Comparison of ENCODE assay signal across 18 cellular contexts in the genomic region with DNA sequence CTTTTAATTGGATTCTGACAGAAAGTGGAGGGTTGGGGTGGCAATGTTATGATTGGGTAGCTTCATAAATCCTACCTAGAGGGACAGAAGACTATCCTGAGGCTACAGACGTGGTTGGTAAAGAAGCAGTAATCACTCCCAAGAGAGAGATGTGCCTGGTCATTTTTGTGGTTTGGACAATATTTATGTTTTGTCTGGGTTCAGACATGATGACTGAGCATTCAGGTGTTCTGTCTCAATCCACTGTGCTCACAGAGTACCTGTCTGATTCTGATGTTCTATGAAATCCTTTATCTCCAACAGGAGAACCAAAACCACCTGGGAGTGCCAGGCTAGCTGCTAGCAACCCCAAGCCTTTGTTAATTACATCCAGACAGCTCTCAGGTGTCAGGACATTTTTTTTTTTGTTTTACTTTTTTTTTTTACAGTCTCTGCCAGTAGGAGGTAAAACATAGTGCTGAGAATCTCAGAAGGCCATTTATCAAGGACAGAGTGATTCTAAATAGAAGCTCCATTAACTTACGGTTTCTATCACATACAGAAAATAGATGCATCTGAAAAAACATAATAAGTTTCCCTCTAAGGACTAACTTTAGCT. TPM values are rescaled to one million over a fixed set of nuclear protein-coding genes. Genes with fewer than 3 reads are reported as not detected.
DNase-seq lines count a peak whose midpoint lies in the region; ATAC-seq, FAIRE-seq and TF ChIP-seq lines count a peak whose summit lies in the region.
"Had no signal": no experiment of that assay in that cellular context is flagged by ENCODE, and none has a peak within 500 bp of the region (broad histone marks: within the 10 kb centered on the region; RNA-seq: fewer than 3 reads in every experiment).

No MANE protein-coding gene starts in this region.

- H4K20me1 ChIP-seq in GM12878 (ENCODE audit: control insufficient read depth, insufficient read depth) = no peaks in the 10 kb centered on the region

- in situ Hi-C loops in GM12878 (cut with MboI) = loop anchor here (5.0 kb wide), 1 partner anchor 107 kb away; the partner anchor contains the start of gene HLA-DQA2

- RAD21 ChIA-PET in GM12878 (lab: Charles Lee; ENCODE audit: unreplicated experiment) = interaction anchor here (0.6 to 9.3 kb wide), 14 partner anchors 13 to 203 kb away, joined by 3 to 102 read pairs (median 5); partner anchors contain the start of genes HLA-DQB1 and HLA-DRA

- CTCF ChIA-PET in HEK293 (lab: Yijun Ruan, JAX) = interaction anchor here (0.7 to 8.5 kb wide), 13 partner anchors 13 to 390 kb away, joined by 3 to 101 read pairs (median 4); partner anchors contain the start of genes HLA-DQB1 and TAP2
- CTCF ChIA-PET in GM12878 (lab: Yijun Ruan, JAX) = interaction anchor here (0.9 to 1.7 kb wide), 6 partner anchors 13 to 77 kb away, joined by 3 to 12 read pairs (median 3); partner anchors contain the start of gene HLA-DQB1

- SMC1A ChIA-PET in GM12878 (lab: Charles Lee; ENCODE audit: uncharacterized antibody, unreplicated experiment) = interaction anchor here (0.6 to 11.4 kb wide), 15 partner anchors 8 to 310 kb away, joined by 3 to 124 read pairs (median 6); partner anchors contain the start of genes HLA-DQB1 and HLA-DRA

- 15% methylated on average over 2 of the region's 2 CpGs for WGBS in GM12878 (ENCODE audit: insufficient coverage, insufficient replicate concordance, low lambda C conversion rate, missing lambda C conversion rate)
- no CpG with 5 or more reads among the region's 2 CpGs for WGBS in mesendoderm (ENCODE audit: extremely low coverage, insufficient coverage, low lambda C conversion rate)

- peak overlapping the region; percentile 2; the same call in 1 of the 2 replicates for H3K9ac ChIP-seq in GM12878 (ENCODE audit: control insufficient read depth, insufficient read depth, low read length)
- H3K9ac ChIP-seq in mesendoderm (ENCODE audit: low read length) = no peak overlapping the region

- H3K36me3 ChIP-seq in HEK293 (ENCODE audit: control insufficient read depth in 2 of 2, insufficient read depth in 1 of 2, low read length in 2 of 2) (no peaks in the 10 kb centered on the region), GM12878 (ENCODE audit: control insufficient read depth in 2 of 2, insufficient read depth in 2 of 2, low read length in 1 of 2) (no peaks in the 10 kb centered on the region), mesendoderm (ENCODE audit: control insufficient read depth, insufficient read depth, low read length) (no peaks in the 10 kb centered on the region)

- no peak overlapping the region for H3K56ac ChIP-seq in mesendoderm (ENCODE audit: low read length)

- H2BK120ac ChIP-seq in mesendoderm (ENCODE audit: low read depth, low read length) = no peak overlapping the region

- H3K4me1 ChIP-seq in HEK293 (ENCODE audit: control insufficient read depth, insufficient read depth, low read length) (peaks cover 17% of the 10 kb centered on the region), GM12878 (ENCODE audit: control insufficient read depth, insufficient read depth, low read length) (peaks cover 8% of the 10 kb centered on the region; the same call in 1 of the 2 replicates), mesendoderm (ENCODE audit: control insufficient read depth, low read depth, low read length) (no peaks in the 10 kb centered on the region)

- H3K18ac ChIP-seq in mesendoderm (ENCODE audit: low read length) = no peak overlapping the region

- TF ChIP-seq EP300 in GM12878 (IDR thresholded peaks at IDR 0.05; ENCODE audit: borderline replicate concordance in 1 of 2, control insufficient read depth in 1 of 2, low read depth in 2 of 2, low read length in 2 of 2) = no peak

- H3K79me1 ChIP-seq in mesendoderm (ENCODE audit: low read length) = no peaks in the 10 kb centered on the region

- no peak for FAIRE-seq in GM12878 (lab: Jason Lieb, UNC)
- FAIRE-seq: D721Med had no signal

- H3K79me2 ChIP-seq in GM12878 (ENCODE audit: control insufficient read depth, insufficient read depth, low read length) (peaks cover 39% of the 10 kb centered on the region), mesendoderm (ENCODE audit: control insufficient read depth, insufficient read depth, low read length) (no peaks in the 10 kb centered on the region)

- H3K4ac ChIP-seq in mesendoderm (ENCODE audit: low read depth, low read length) = no peak overlapping the region

- BruUV-seq in GM12878 (replicated peaks; lab: Mats Ljungman, UMichigan) = no TSS peak

- H4K8ac ChIP-seq in mesendoderm (ENCODE audit: low read depth, low read length) = no peak overlapping the region

- no peak overlapping the region for H2BK15ac ChIP-seq in mesendoderm (replicated peaks; ENCODE audit: low read depth)

- POLR2A ChIA-PET in HEK293 (lab: Yijun Ruan, JAX) (interaction anchor here (0.9 to 1.5 kb wide), 3 partner anchors 21 to 808 kb away, joined by 3 to 7 read pairs (median 6); partner anchors contain the start of gene HSPA1B), GM12878 (lab: Charles Lee) (interaction anchor here (0.6 to 10.8 kb wide), 18 partner anchors 12 to 507 kb away, joined by 3 to 168 read pairs (median 4); partner anchors contain the start of genes HLA-DQB1, HLA-DRA and HLA-DRB1)

- H2AK5ac ChIP-seq in mesendoderm (ENCODE audit: low read length) = no peak overlapping the region

- H3K23ac ChIP-seq in mesendoderm (ENCODE audit: low read length) = no peak overlapping the region

- peak; percentile 13 for ATAC-seq in GM12878
- ATAC-seq in activated CD4-positive, CD25-positive, alpha-beta regulatory T cell treated with anti-CD3 and anti-CD28 coated beads, Interleukin-2, amount 50 U/mL, for 24 hours = no peak

- DNase-seq in GM12878 (ENCODE audit: low read depth, low spot score) = no peak
- peak; percentile 41 for DNase-seq in mesendoderm
- no peak for DNase-seq in GM03348 (ENCODE audit: low spot score)
- no peak for DNase-seq in activated CD4-positive, alpha-beta T cell treated with anti-CD3 and anti-CD28 coated beads, Interleukin-2, amount 50 U/mL, for 4 hours
- DNase-seq: AML-193; CD4-positive, CD25-positive, alpha-beta regulatory T cell; DND-41; GF-D8; NCI-H1048; NCI-H146; NCI-H226; NCI-H526; PC-9 had no signal

- no peak for TF ChIP-seq POLR2A in GM12878 (IDR thresholded peaks at IDR 0.05; ENCODE audit: low read depth, low read length)

- H3K27ac ChIP-seq in HEK293 (ENCODE audit: extremely low read depth, low read depth, low read length) = peak overlapping the region; percentile 28; the same call in 1 of the 2 replicates
- H3K27ac ChIP-seq in GM12878 (ENCODE audit: control insufficient read depth, insufficient read depth) = peak overlapping the region; percentile 95
- no peak overlapping the region for H3K27ac ChIP-seq in mesendoderm (ENCODE audit: low read depth, low read length)
- H3K27ac ChIP-seq: PC-9 had no signal

- H3K4me3 ChIP-seq in GM08714 (ENCODE audit: low read length) (peak overlapping the region; percentile 33; the same call in 1 of the 2 replicates), HEK293 (ENCODE audit: low read depth, low read length) (no peak overlapping the region), GM12878 (no peak overlapping the region), mesendoderm (ENCODE audit: low read length) (no peak overlapping the region)
- H3K4me3 ChIP-seq: PC-9 had no signal

- no peak for TF ChIP-seq CTCF in HEK293 (tag by site-specific recombination; IDR thresholded peaks at IDR 0.05)
- TF ChIP-seq CTCF in GM12878 (IDR thresholded peaks at IDR 0.05 in 2 of 3, conservative IDR thresholded peaks at IDR 0.05 in 1 of 3; ENCODE audit: control insufficient read depth in 2 of 3, extremely low read depth in 1 of 3, insufficient read depth in 1 of 3, low read depth in 3 of 3, low read length in 3 of 3) = no peak

- no peak overlapping the region for H4K5ac ChIP-seq in mesendoderm (ENCODE audit: low read length)

- H2AFZ ChIP-seq in GM12878 (ENCODE audit: control insufficient read depth, low read depth, low read length) = no peak overlapping the region
- H2AFZ ChIP-seq: PC-9 had no signal

- H3K9me3 ChIP-seq in HEK293 (ENCODE audit: control insufficient read depth, insufficient read depth, low read depth, low read length) (no peaks in the 10 kb centered on the region), GM12878 (replicated peaks; ENCODE audit: control insufficient read depth, insufficient read depth, low read length) (no peaks in the 10 kb centered on the region)

- intact Hi-C loops in GM12878 (cut with micrococcal nuclease; ENCODE audit: unreplicated experiment) = loop anchor here (2.0 to 5.0 kb wide), 5 partner anchors 13 to 198 kb away; partner anchors contain the start of genes HLA-DRA and HLA-DRB1

- H3K4me2 ChIP-seq in GM12878 (ENCODE audit: control insufficient read depth, insufficient read depth) = 0 out of 2 replicates have a peak overlapping the region, but pooled peaks have one; percentile 35
- no peak overlapping the region for H3K4me2 ChIP-seq in mesendoderm (ENCODE audit: low read length)
- H3K4me2 ChIP-seq: PC-9 had no signal

- H2BK5ac ChIP-seq in mesendoderm (ENCODE audit: low read length) = no peak overlapping the region

- no peak for TF ChIP-seq RAD21 in GM12878 (IDR thresholded peaks at IDR 0.05; ENCODE audit: insufficient read depth, low read depth, low read length)

- no peaks in the 10 kb centered on the region for H3K27me3 ChIP-seq in GM12878 (replicated peaks in 1 of 2; ENCODE audit: control insufficient read depth in 2 of 2, insufficient read depth in 2 of 2, low read length in 1 of 2)
- H3K27me3 ChIP-seq in mesendoderm (ENCODE audit: insufficient read depth, low read length, poor library complexity) = no peaks in the 10 kb centered on the region

RNA-seq across cellular contexts. Expression of gene HLA-DQA1, which starts 1.6 kb away (rescaled TPM):
- total RNA-seq in GM12878 (2013; cell fraction: nucleolus; rRNA removed) = 554 and 568 TPM in 2 replicates
- total RNA-seq in GM12878 (2014; rRNA removed) (395 and 433 TPM in 2 replicates), GM12878 (2014; rRNA removed; fragmentation: Illumina TruSeq; extraction: Trizol) (498 and 529 TPM in 2 replicates), GM12878 (2021) (664 and 712 TPM in 2 replicates)
- polyA plus RNA-seq in GM12878 (2011; ENCODE audit: low read depth) = 695 TPM
- polyA plus RNA-seq in GM12878 (2011; rRNA removed) (1,353 and 1,769 TPM in 2 replicates), GM12878 (2014; fragmentation: Illumina TruSeq; extraction: Trizol) (792 and 799 TPM in 2 replicates), GM12878 (2014; fragmentation: Nextera tagmentation; extraction: Ambion mirVana) (100 to 1,000 TPM; 327 to 423 TPM), GM12878 (2014; rRNA removed) (515 and 552 TPM in 2 replicates), GM12878 (2016; fragmentation: Nextera tagmentation; extraction: Ambion mirVana) (100 to 1,000 TPM; 289 to 291 TPM)
- polyA plus RNA-seq in GM12878 (2011; cell fraction: cytosol; rRNA removed) = 1,120 and 1,165 TPM in 2 replicates
- 377 and 747 TPM in 2 replicates for polyA plus RNA-seq in GM12878 (2011; cell fraction: nucleus; rRNA removed)
- 836 and 943 TPM in 2 replicates for polyA plus RNA-seq in GM12878 (2012)
- 1,376 and 1,606 TPM in 2 replicates for polyA minus RNA-seq in GM12878 (2011; rRNA and poly(A)+ RNA removed)
- polyA minus RNA-seq in GM12878 (2011; cell fraction: cytosol; rRNA and poly(A)+ RNA removed) = 271 and 297 TPM in 2 replicates
- 136 and 138 TPM in 2 replicates for polyA minus RNA-seq in GM12878 (2011; cell fraction: nucleus; rRNA and poly(A)+ RNA removed)
- polyA plus RNA-seq in mesendoderm (2013, experiment 1 of 2) = 0.07 TPM
- polyA plus RNA-seq in mesendoderm (2013, experiment 2 of 2) = not detected
- total RNA-seq: HT1080, PC-9 had no signal

RNA-seq across cellular contexts. Expression of gene HLA-DQB1, which starts 30.8 kb away (rescaled TPM):
- 33.4 and 35.5 TPM in 2 replicates for total RNA-seq in GM12878 (2013; cell fraction: nucleolus; rRNA removed)
- total RNA-seq in GM12878 (2014; rRNA removed) (127 and 148 TPM in 2 replicates), GM12878 (2014; rRNA removed; fragmentation: Illumina TruSeq; extraction: Trizol) (70.6 and 77.7 TPM in 2 replicates), GM12878 (2021) (119 and 121 TPM in 2 replicates)
- 59.9 TPM for polyA plus RNA-seq in GM12878 (2011; ENCODE audit: low read depth)
- polyA plus RNA-seq in GM12878 (2011; rRNA removed) (253 and 403 TPM in 2 replicates), GM12878 (2014; fragmentation: Illumina TruSeq; extraction: Trizol) (46.4 and 73.9 TPM in 2 replicates), GM12878 (2014; fragmentation: Nextera tagmentation; extraction: Ambion mirVana) (10 to 100 TPM; 38.1 to 66.1 TPM), GM12878 (2014; rRNA removed) (106 and 112 TPM in 2 replicates), GM12878 (2016; fragmentation: Nextera tagmentation; extraction: Ambion mirVana) (10 to 100 TPM; 85.5 to 97.3 TPM)
- polyA plus RNA-seq in GM12878 (2011; cell fraction: cytosol; rRNA removed) = 441 and 443 TPM in 2 replicates
- polyA plus RNA-seq in GM12878 (2011; cell fraction: nucleus; rRNA removed) = 161 and 278 TPM in 2 replicates
- polyA plus RNA-seq in GM12878 (2012) = 229 and 247 TPM in 2 replicates
- polyA minus RNA-seq in GM12878 (2011; rRNA and poly(A)+ RNA removed) = 133 and 245 TPM in 2 replicates
- polyA minus RNA-seq in GM12878 (2011; cell fraction: cytosol; rRNA and poly(A)+ RNA removed) = 80.3 and 81.3 TPM in 2 replicates
- polyA minus RNA-seq in GM12878 (2011; cell fraction: nucleus; rRNA and poly(A)+ RNA removed) = 64.9 and 68.1 TPM in 2 replicates
- polyA plus RNA-seq in mesendoderm (2013, experiment 1 of 2) = 0.66 TPM
- 0.63 TPM for polyA plus RNA-seq in mesendoderm (2013, experiment 2 of 2)
- total RNA-seq: HT1080 had no signal

RNA-seq across cellular contexts. Expression of gene HLA-DRB1, which starts 46.0 kb away (rescaled TPM):
- 285 and 299 TPM in 2 replicates for total RNA-seq in GM12878 (2013; cell fraction: nucleolus; rRNA removed)
- total RNA-seq in GM12878 (2014; rRNA removed) = 585 and 596 TPM in 2 replicates
- 543 and 546 TPM in 2 replicates for total RNA-seq in GM12878 (2014; rRNA removed; fragmentation: Illumina TruSeq; extraction: Trizol)
- total RNA-seq in GM12878 (2021) = 718 and 768 TPM in 2 replicates
- 440 TPM for polyA plus RNA-seq in GM12878 (2011; ENCODE audit: low read depth)
- polyA plus RNA-seq in GM12878 (2011; rRNA removed) = 684 and 1,082 TPM in 2 replicates
- 1,851 and 2,227 TPM in 2 replicates for polyA plus RNA-seq in GM12878 (2011; cell fraction: cytosol; rRNA removed)
- polyA plus RNA-seq in GM12878 (2011; cell fraction: nucleus; rRNA removed) = 730 and 992 TPM in 2 replicates
- 697 and 802 TPM in 2 replicates for polyA plus RNA-seq in GM12878 (2012)
- polyA plus RNA-seq in GM12878 (2014; fragmentation: Illumina TruSeq; extraction: Trizol) = 462 and 549 TPM in 2 replicates
- polyA plus RNA-seq in GM12878 (2014; fragmentation: Nextera tagmentation; extraction: Ambion mirVana) = 100 to 1,000 TPM; 312 to 364 TPM
- 623 and 640 TPM in 2 replicates for polyA plus RNA-seq in GM12878 (2014; rRNA removed)
- 100 to 1,000 TPM; 839 to 871 TPM for polyA plus RNA-seq in GM12878 (2016; fragmentation: Nextera tagmentation; extraction: Ambion mirVana)
- 527 and 1,029 TPM in 2 replicates for polyA minus RNA-seq in GM12878 (2011; rRNA and poly(A)+ RNA removed)
- 229 and 257 TPM in 2 replicates for polyA minus RNA-seq in GM12878 (2011; cell fraction: cytosol; rRNA and poly(A)+ RNA removed)
- polyA minus RNA-seq in GM12878 (2011; cell fraction: nucleus; rRNA and poly(A)+ RNA removed) = 78.9 and 81.7 TPM in 2 replicates
- polyA plus RNA-seq in mesendoderm (2013, experiment 1 of 2) = 2.2 TPM
- 2.2 TPM for polyA plus RNA-seq in mesendoderm (2013, experiment 2 of 2)
- total RNA-seq: HT1080 had no signal
